10 cellular contexts compared by ENCODE assay signal in genomic region chr11:9689721-9690120, GRCh38. TPM values are rescaled to one million over a fixed set of nuclear protein-coding genes. Genes with fewer than 3 reads are reported as not detected.
DNase-seq lines count a peak whose midpoint lies in the region; FAIRE-seq and TF ChIP-seq lines count a peak whose summit lies in the region.
"Had no signal": no experiment of that assay in that cellular context is flagged by ENCODE, and none has a peak within 500 bp of the region (broad histone marks: within the 10 kb centered on the region; RNA-seq: fewer than 3 reads in every experiment).

No MANE protein-coding gene starts in this region.

- POLR2A ChIA-PET in endothelial cell of umbilical vein (lab: Charles Lee): interaction anchor here (0.9 to 1.1 kb wide), 2 partner anchors 30 to 31 kb away, joined by 4 to 6 read pairs; no protein-coding TSS in a partner anchor

- H3K27ac ChIP-seq in BLaER1: peak overlapping the region; percentile 67
- H3K27ac ChIP-seq in HL-60 (replicated peaks): peak overlapping the region; percentile 47
- H3K27ac ChIP-seq in endothelial cell of umbilical vein (ENCODE audit: insufficient read depth, low read depth, low read length): peak overlapping the region; percentile 98
- peak overlapping the region; percentile 33 for H3K27ac ChIP-seq in neutrophil

- DNase-seq in HL-60 (ENCODE audit: low read depth in 1 of 2, low spot score in 1 of 2) (no peak), endothelial cell of umbilical vein (ENCODE audit: low read depth, low spot score) (no peak), NCI-H1417 treated with DMSO at 0.1 percent for 48 hours (lab: John Stamatoyannopoulos, UW) (no peak), GOT3 (lab: John Stamatoyannopoulos, UW) (no peak), NCI-H2196 treated with DMSO at 0.1 percent for 48 hours (lab: John Stamatoyannopoulos, UW; ENCODE audit: unreplicated experiment) (no peak)
- DNase-seq in activated effector memory CD4-positive, alpha-beta T cell treated with anti-CD3 and anti-CD28 coated beads, Interleukin-2, amount 50 U/mL, for 16 hours: no peak
- DNase-seq: NCI-H2081 treated with DMSO at 0.1 percent for 48 hours, ovary had no signal

- no peak for FAIRE-seq in endothelial cell of umbilical vein (lab: Jason Lieb, UNC)

- H3K9me3 ChIP-seq in BLaER1 (peaks cover under 1% of the 10 kb centered on the region; the same call in 1 of the 2 replicates), endothelial cell of umbilical vein (replicated peaks; ENCODE audit: control insufficient read depth, insufficient read depth, low read length) (no peaks in the 10 kb centered on the region), neutrophil (no peaks in the 10 kb centered on the region)
- H3K9me3 ChIP-seq: ovary had no signal

- H3K4me1 ChIP-seq in BLaER1 (peaks cover 62% of the 10 kb centered on the region), endothelial cell of umbilical vein (ENCODE audit: control insufficient read depth, extremely low read depth, insufficient read depth, low read length) (peaks cover 66% of the 10 kb centered on the region), neutrophil (ENCODE audit: control insufficient read depth in 1 of 2, insufficient read depth in 1 of 2, low read depth in 1 of 2, low read length in 1 of 2) (peaks cover 29 to 36% of the 10 kb centered on the region in 2 experiments)

- CTCF ChIA-PET in endothelial cell of umbilical vein (lab: Charles Lee): interaction anchor here (0.6 to 3.8 kb wide), 7 partner anchors 11 to 58 kb away, joined by 3 to 15 read pairs (median 6); no protein-coding TSS in a partner anchor

- peak; percentile 16 for TF ChIP-seq POLR2A in endothelial cell of umbilical vein (IDR thresholded peaks at IDR 0.05; ENCODE audit: low read depth, low read length)

- no peak overlapping the region for H2AFZ ChIP-seq in endothelial cell of umbilical vein (ENCODE audit: low read depth, low read length)

- H3K36me3 ChIP-seq in BLaER1: peaks cover 7% of the 10 kb centered on the region
- H3K36me3 ChIP-seq in endothelial cell of umbilical vein (ENCODE audit: control insufficient read depth in 2 of 2, extremely low read depth in 1 of 2, insufficient read depth in 2 of 2, low read length in 2 of 2): no peaks in the 10 kb centered on the region
- peaks cover 1% of the 10 kb centered on the region for H3K36me3 ChIP-seq in neutrophil
- H3K36me3 ChIP-seq: ovary had no signal

- H3K4me2 ChIP-seq in BLaER1: peak overlapping the region; percentile 60
- peak overlapping the region; percentile 76 for H3K4me2 ChIP-seq in endothelial cell of umbilical vein (ENCODE audit: insufficient read depth, low read length)

- no peak overlapping the region for H3K9ac ChIP-seq in BLaER1
- H3K9ac ChIP-seq in endothelial cell of umbilical vein (replicated peaks; ENCODE audit: extremely low read depth, insufficient read depth, low read length): peak overlapping the region; percentile 94

- H3K27me3 ChIP-seq in BLaER1: no peaks in the 10 kb centered on the region
- no peaks in the 10 kb centered on the region for H3K27me3 ChIP-seq in HL-60 (ENCODE audit: insufficient read depth, poor library complexity, severe bottlenecking)
- H3K27me3 ChIP-seq in endothelial cell of umbilical vein (ENCODE audit: control insufficient read depth in 2 of 2, insufficient read depth in 2 of 2, low read length in 2 of 2): no peaks in the 10 kb centered on the region
- H3K27me3 ChIP-seq in neutrophil: no peaks in the 10 kb centered on the region
- H3K27me3 ChIP-seq: ovary had no signal

- intact Hi-C loops in endothelial cell of umbilical vein (cut with micrococcal nuclease): loop anchor here (1.0 to 2.0 kb wide), 5 partner anchors 13 to 117 kb away; partner anchors contain the start of gene WEE1

- dilution Hi-C loops in endothelial cell of umbilical vein (cut with MboI; ENCODE audit: extremely low pct_ligation_motif_present, low sequenced_read_pairs): no loop called here

- no TSS peak for BruUV-seq in endothelial cell of umbilical vein (replicated peaks; lab: Mats Ljungman, UMichigan)

- TF ChIP-seq CTCF in HL-60 (IDR thresholded peaks at IDR 0.05; ENCODE audit: insufficient read depth, low read length): no peak
- no peak for TF ChIP-seq CTCF in endothelial cell of umbilical vein (IDR thresholded peaks at IDR 0.05; ENCODE audit: extremely low read depth in 1 of 2, insufficient read depth in 1 of 2, low read depth in 1 of 2, low read length in 2 of 2)
- TF ChIP-seq CTCF in neutrophil (IDR thresholded peaks at IDR 0.05): no peak

- H3K4me3 ChIP-seq in BLaER1 (no peak overlapping the region), HL-60 (replicated peaks; ENCODE audit: insufficient read depth, low read length) (no peak overlapping the region), endothelial cell of umbilical vein (replicated peaks in 1 of 3; ENCODE audit: insufficient read depth in 1 of 3, low read depth in 1 of 3, low read length in 3 of 3) (peak overlapping the region in 1 of 3 experiments; percentile 31), neutrophil (ENCODE audit: low read depth in 1 of 2, low read length in 1 of 2) (no peak overlapping the region)
- H3K4me3 ChIP-seq: ovary had no signal

- no peaks in the 10 kb centered on the region for H3K9me1 ChIP-seq in endothelial cell of umbilical vein (replicated peaks; ENCODE audit: control insufficient read depth, extremely low read depth, insufficient read depth, low read length)

- H3K79me2 ChIP-seq in endothelial cell of umbilical vein (ENCODE audit: control insufficient read depth, insufficient read depth, low read length): peaks cover 57% of the 10 kb centered on the region

- H4K20me1 ChIP-seq in BLaER1 (no peaks in the 10 kb centered on the region), endothelial cell of umbilical vein (replicated peaks; ENCODE audit: control insufficient read depth, extremely low read depth, insufficient read depth, low read length) (no peaks in the 10 kb centered on the region)

TF ChIP-seq in endothelial cell of umbilical vein, 7 proteins besides CTCF, POLR2A, EP300 and RAD21:
- no peak for TF ChIP-seq FOS (IDR thresholded peaks at IDR 0.05; ENCODE audit: borderline replicate concordance, insufficient read depth, low read length)
- no peak for TF ChIP-seq MYC (IDR thresholded peaks at IDR 0.05; ENCODE audit: low read depth, low read length)
- TF ChIP-seq, protein P1, sequence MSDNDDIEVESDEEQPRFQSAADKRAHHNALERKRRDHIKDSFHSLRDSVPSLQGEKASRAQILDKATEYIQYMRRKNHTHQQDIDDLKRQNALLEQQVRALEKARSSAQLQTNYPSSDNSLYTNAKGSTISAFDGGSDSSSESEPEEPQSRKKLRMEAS (IDR thresholded peaks at IDR 0.05; ENCODE audit: insufficient read depth, insufficient read length): no peak
- TF ChIP-seq GATA2 (IDR thresholded peaks at IDR 0.05; ENCODE audit: insufficient read depth, insufficient read length, low read depth, low read length): no peak
- TF ChIP-seq EZH2 (IDR thresholded peaks at IDR 0.05; ENCODE audit: borderline replicate concordance, low read depth, low read length, severe bottlenecking): no peak
- TF ChIP-seq POLR2AphosphoS5 (IDR thresholded peaks at IDR 0.05; ENCODE audit: insufficient read depth, low read depth, low read length): no peak
- TF ChIP-seq JUN (IDR thresholded peaks at IDR 0.05; ENCODE audit: borderline replicate concordance, insufficient read depth, insufficient read length, low read depth): no peak

RNA-seq across cellular contexts. Expression of gene SWAP70, which starts 25.8 kb away (rescaled TPM):
- total RNA-seq in endothelial cell of umbilical vein: 156 and 165 TPM in 2 replicates
- 39.6 and 52.5 TPM in 2 replicates for polyA plus RNA-seq in endothelial cell of umbilical vein
- polyA plus RNA-seq in endothelial cell of umbilical vein (2011; cell fraction: cytosol; rRNA removed): 62.4 and 66.8 TPM in 2 replicates
- polyA plus RNA-seq in endothelial cell of umbilical vein (2011; cell fraction: nucleus; rRNA removed): 49.5 and 63.1 TPM in 2 replicates
- polyA plus RNA-seq in endothelial cell of umbilical vein (2012): 106 and 152 TPM in 2 replicates
- 89.0 and 89.6 TPM in 2 replicates for polyA minus RNA-seq in endothelial cell of umbilical vein
- polyA minus RNA-seq in endothelial cell of umbilical vein (2011; cell fraction: cytosol; rRNA and poly(A)+ RNA removed): 16.4 TPM
- 49.5 and 64.0 TPM in 2 replicates for polyA minus RNA-seq in endothelial cell of umbilical vein (2011; cell fraction: nucleus; rRNA and poly(A)+ RNA removed)

Comparison
In these comparisons a context has a peak if more than half of its experiments do, and no peak if none do; other contexts are left out.
1. H3K27ac ChIP-seq: peak in every context shown above with its lines; median percentile 98 in endothelial cell of umbilical vein; 67 in BLaER1; 47 in HL-60; 33 in neutrophil.